15 cellular contexts compared by ENCODE assay signal in the genomic region with DNA sequence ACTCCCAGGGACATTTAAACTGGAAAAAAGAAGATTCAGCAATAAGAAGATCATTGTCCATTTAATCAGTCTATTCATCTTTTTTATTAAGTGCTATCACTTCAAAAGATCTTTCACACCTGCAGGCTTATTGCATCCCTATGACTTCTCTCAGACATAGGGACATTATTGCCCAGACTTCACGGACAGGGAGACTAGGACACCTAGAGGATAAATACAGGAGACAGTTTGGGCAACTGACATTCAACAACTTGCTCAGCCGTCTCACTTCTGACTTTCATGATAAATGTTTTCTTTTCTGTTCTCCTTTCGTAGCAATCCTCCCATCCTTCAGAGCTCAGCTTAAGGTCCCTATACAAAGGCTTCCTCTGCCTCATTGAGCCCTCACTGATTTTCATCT.
DNase-seq lines count a peak whose midpoint lies in the region; ATAC-seq and TF ChIP-seq lines count a peak whose summit lies in the region.
"Had no signal": no experiment of that assay in that cellular context is flagged by ENCODE, and none has a peak within 500 bp of the region (broad histone marks: within the 10 kb centered on the region; RNA-seq: fewer than 3 reads in every experiment).

No MANE protein-coding gene starts in this region.

- H3K27me3 ChIP-seq in breast epithelium (no peaks in the 10 kb centered on the region), Peyer's patch (no peaks in the 10 kb centered on the region)
- H3K27me3 ChIP-seq: MG63, upper lobe of right lung had no signal

- TF ChIP-seq CTCF in MCF 10A (IDR thresholded peaks at IDR 0.05; ENCODE audit: unreplicated experiment) = peak; percentile 40
- TF ChIP-seq CTCF in breast epithelium (IDR thresholded peaks at IDR 0.05) = no peak
- TF ChIP-seq CTCF in OCI-LY7 (conservative IDR thresholded peaks at IDR 0.05; ENCODE audit: low read length) = no peak
- TF ChIP-seq CTCF in epithelial cell of esophagus (IDR thresholded peaks at IDR 0.05; ENCODE audit: insufficient read depth, low read depth, low read length, missing control alignments) = peak; percentile 51
- no peak for TF ChIP-seq CTCF in Peyer's patch (IDR thresholded peaks at IDR 0.05)

- CTCF ChIA-PET in MCF 10A (lab: Yijun Ruan, JAX) (interaction anchor here (0.7 to 1.2 kb wide), 5 partner anchors 9 to 564 kb away, joined by 3 to 5 read pairs (median 3); no protein-coding TSS in a partner anchor), OCI-LY7 (lab: Charles Lee; ENCODE audit: unreplicated experiment) (no interaction called here)

- no peaks in the 10 kb centered on the region for H3K27me3 Mint-ChIP-seq in MCF 10A (ENCODE audit: insufficient read depth, unreplicated experiment)

- H3K9me3 ChIP-seq in breast epithelium = no peaks in the 10 kb centered on the region
- no peaks in the 10 kb centered on the region; the same call in 1 of the 2 replicates for H3K9me3 ChIP-seq in OCI-LY7 (ENCODE audit: low read length)
- H3K9me3 ChIP-seq in Peyer's patch = no peaks in the 10 kb centered on the region
- H3K9me3 ChIP-seq: MG63, prostate gland, upper lobe of right lung had no signal

- intact Hi-C loops in MCF 10A (cut with micrococcal nuclease) = loop anchor here (1.0 to 10.0 kb wide), 6 partner anchors 56 to 571 kb away; partner anchors contain the start of genes SIX4, SLC38A6 and TRMT5
- intact Hi-C loops in breast epithelium (cut with DNase I; ENCODE audit: low total_unique reads) = no loop called here
- intact Hi-C loops in OCI-LY7 (cut with micrococcal nuclease; ENCODE audit: unreplicated experiment) = no loop called here

- H3K4me1 ChIP-seq in breast epithelium (no peaks in the 10 kb centered on the region), OCI-LY7 (ENCODE audit: insufficient read depth, low read length, poor library complexity, severe bottlenecking) (peaks cover 3% of the 10 kb centered on the region), Peyer's patch (no peaks in the 10 kb centered on the region)
- H3K4me1 ChIP-seq: prostate gland, upper lobe of right lung had no signal

- TF ChIP-seq POLR2A in breast epithelium (IDR thresholded peaks at IDR 0.05) (no peak), Peyer's patch (IDR thresholded peaks at IDR 0.05) (no peak)

- no peak overlapping the region for H3K4me3 ChIP-seq in breast epithelium
- H3K4me3 ChIP-seq in OCI-LY7 (ENCODE audit: low read depth, low read length, poor library complexity, severe bottlenecking) = no peak overlapping the region
- no peak overlapping the region for H3K4me3 ChIP-seq in epithelial cell of esophagus (ENCODE audit: low read length)
- H3K4me3 ChIP-seq in Peyer's patch = no peak overlapping the region
- H3K4me3 ChIP-seq: MG63, prostate gland, upper lobe of right lung had no signal

- no peak overlapping the region for H3K4me2 ChIP-seq in OCI-LY7 (ENCODE audit: low read length)

- ATAC-seq in HG02610 (IDR thresholded peaks at IDR 0.05; ENCODE audit: unreplicated experiment) = no peak
- ATAC-seq: esophagus mucosa, T-cell, upper lobe of right lung had no signal

- BruUV-seq in MCF 10A (replicated peaks; lab: Mats Ljungman, UMichigan) (no TSS peak), OCI-LY7 (replicated peaks; lab: Mats Ljungman, UMichigan) (no TSS peak)

- no peaks in the 10 kb centered on the region for H3K36me3 Mint-ChIP-seq in MCF 10A (ENCODE audit: insufficient read depth, unreplicated experiment)
- H3K36me3 Mint-ChIP-seq: T-cell had no signal

- no peak overlapping the region for H3K27ac Mint-ChIP-seq in MCF 10A (ENCODE audit: low read depth, unreplicated experiment)
- H3K27ac Mint-ChIP-seq: T-cell had no signal

- no peak overlapping the region for H3K27ac ChIP-seq in breast epithelium
- H3K27ac ChIP-seq in OCI-LY7 (ENCODE audit: low read depth, low read length, poor library complexity, severe bottlenecking) = no peak overlapping the region
- H3K27ac ChIP-seq in Peyer's patch = no peak overlapping the region
- H3K27ac ChIP-seq: prostate gland, upper lobe of right lung had no signal

- 0 out of 2 replicates have a peak overlapping the region, but pooled peaks have one; percentile 10 for H2AFZ ChIP-seq in OCI-LY7 (ENCODE audit: low read length)

- DNase-seq in MCF 10A (ENCODE audit: unreplicated experiment) (peak; percentile 59), breast epithelium (ENCODE audit: low spot score in 2 of 2) (no peak), OCI-LY7 (ENCODE audit: low spot score) (no peak), epithelial cell of esophagus (ENCODE audit: low read depth) (peak; percentile 33), Peyer's patch (no peak), activated gamma-delta T cell treated with Interleukin-2 at 50 U/mL for 16 hours (no peak), cerebellar nuclear complex (lab: John Stamatoyannopoulos, UW) (no peak)
- DNase-seq: activated CD4-positive, alpha-beta T cell treated with anti-CD3 and anti-CD28 coated beads, Interleukin-2, amount 50 U/mL, for 48 hours; central memory CD4-positive, alpha-beta T cell; MG63; T-cell; upper lobe of right lung had no signal

- no peaks in the 10 kb centered on the region for H3K79me2 ChIP-seq in OCI-LY7 (ENCODE audit: insufficient read depth, low read depth, low read length)

- no peaks in the 10 kb centered on the region for H3K4me1 Mint-ChIP-seq in MCF 10A (ENCODE audit: insufficient read depth, unreplicated experiment)
- H3K4me1 Mint-ChIP-seq: T-cell had no signal

- no peaks in the 10 kb centered on the region for H4K20me1 ChIP-seq in OCI-LY7 (ENCODE audit: insufficient read depth, low read length)

- H3K36me3 ChIP-seq in breast epithelium = no peaks in the 10 kb centered on the region
- H3K36me3 ChIP-seq in OCI-LY7 (ENCODE audit: insufficient read depth, low read length) = no peaks in the 10 kb centered on the region
- no peaks in the 10 kb centered on the region for H3K36me3 ChIP-seq in Peyer's patch
- H3K36me3 ChIP-seq: MG63, prostate gland, upper lobe of right lung had no signal

- H3K4me3 Mint-ChIP-seq in MCF 10A (ENCODE audit: unreplicated experiment) = no peak overlapping the region
- H3K4me3 Mint-ChIP-seq: T-cell had no signal

- POLR2A ChIA-PET in MCF 10A (lab: Yijun Ruan, JAX) = interaction anchor here (0.6 kb wide), 1 partner anchor 505 kb away, joined by 3 read pairs; no protein-coding TSS in a partner anchor
- POLR2A ChIA-PET in OCI-LY7 (lab: Charles Lee) = no interaction called here

- H3K9me3 Mint-ChIP-seq in MCF 10A (ENCODE audit: unreplicated experiment) = no peaks in the 10 kb centered on the region
- H3K9me3 Mint-ChIP-seq: T-cell had no signal

- H3K9me2 ChIP-seq in OCI-LY7 (ENCODE audit: insufficient read depth, low read length) = no peaks in the 10 kb centered on the region

Comparison
In these comparisons a context has a peak if more than half of its experiments do, and no peak if none do; other contexts are left out.
1. DNase-seq: peak in MCF 10A (single experiment) and epithelial cell of esophagus (single experiment); none in breast epithelium (0 of 2), OCI-LY7 (single experiment), Peyer's patch (0 of 3), activated gamma-delta T cell treated with Interleukin-2 at 50 U/mL for 16 hours (single experiment) and cerebellar nuclear complex (0 of 2).
2. CTCF ChIP-seq: peak in MCF 10A (single experiment) and epithelial cell of esophagus (single experiment); none in breast epithelium (0 of 3), OCI-LY7 (single experiment) and Peyer's patch (0 of 6).